36 cellular contexts compared by ENCODE assay signal in genomic region chr2:14720319-14720718, GRCh38.
DNase-seq lines count a peak whose midpoint lies in the region; ATAC-seq and TF ChIP-seq lines count a peak whose summit lies in the region.
"Had no signal": no experiment of that assay in that cellular context is flagged by ENCODE, and none has a peak within 500 bp of the region (broad histone marks: within the 10 kb centered on the region; RNA-seq: fewer than 3 reads in every experiment).

No MANE protein-coding gene starts in this region.

- intact Hi-C loops in left lung (cut with DNase I): no loop called here

- peak; percentile 37 for DNase-seq in A172 (ENCODE audit: low spot score)
- DNase-seq in HT1080 (ENCODE audit: low read depth): peak; percentile 78
- no peak for DNase-seq in RWPE2 (ENCODE audit: low spot score)
- DNase-seq in left lung: no peak
- DNase-seq: 8988T; activated CD4-positive, alpha-beta T cell treated with anti-CD3 and anti-CD28 coated beads for 1 hour; activated CD8-positive, alpha-beta memory T cell treated with anti-CD3 and anti-CD28 coated beads, Interleukin-2, amount 50 U/mL, for 48 hours; activated CD8-positive, alpha-beta T cell treated with anti-CD3 and anti-CD28 coated beads for 36 hours; activated naive CD4-positive, alpha-beta T cell treated with anti-CD3 and anti-CD28 coated beads, Interleukin-2, amount 10 ng/mL, durations not matched to agents 7 days and 5 days; brain microvascular endothelial cell; Calu3; DMS79 treated with DMSO at 0.1 percent for 48 hours; head of caudate nucleus; Kasumi-1; naive thymus-derived CD4-positive, alpha-beta T cell; NCI-H1048; NCI-H1694; NCI-H446 treated with DMSO at 0.1 percent for 48 hours; sigmoid colon; stimulated activated CD4-positive, alpha-beta T cell treated with anti-CD3 and anti-CD28 coated beads, Interleukin-4, amount 100 ng/mL, for 1 hour; stomach; T-helper 17 cell; thyroid gland; uterus had no signal

- TF ChIP-seq CTCF in RWPE2 (IDR thresholded peaks at IDR 0.05; ENCODE audit: poor library complexity, severe bottlenecking) (no peak), left lung (IDR thresholded peaks at IDR 0.05) (no peak)

- H3K27ac ChIP-seq in RWPE2 (ENCODE audit: poor library complexity, severe bottlenecking) (no peak overlapping the region), left lung (no peak overlapping the region)
- H3K27ac ChIP-seq: adrenal gland, brain microvascular endothelial cell, C4-2B, HL-60, neutrophil, sigmoid colon, stomach, thyroid gland, uterus had no signal

- no peak overlapping the region for H3K4me3 ChIP-seq in RWPE2 (ENCODE audit: severe bottlenecking)
- no peak overlapping the region for H3K4me3 ChIP-seq in left lung
- H3K4me3 ChIP-seq: adrenal gland, GM23338, sigmoid colon, stomach, thyroid gland, uterus had no signal

- H3K27me3 ChIP-seq in RWPE2 (ENCODE audit: insufficient read depth, poor library complexity, severe bottlenecking): no peaks in the 10 kb centered on the region
- H3K27me3 ChIP-seq in left lung: no peaks in the 10 kb centered on the region
- H3K27me3 ChIP-seq: adrenal gland, brain microvascular endothelial cell, neutrophil, sigmoid colon, stomach, thyroid gland, uterus had no signal

- H3K36me3 ChIP-seq in RWPE2 (ENCODE audit: low read depth) (no peaks in the 10 kb centered on the region), left lung (no peaks in the 10 kb centered on the region)
- H3K36me3 ChIP-seq: adrenal gland, brain microvascular endothelial cell, neutrophil, sigmoid colon, stomach, thyroid gland, uterus had no signal

- ATAC-seq in RWPE2 (ENCODE audit: low read depth) (peak; percentile 64; the same call in 2 of the 3 replicates), esophagus mucosa (peak; percentile 10), HG03565 (IDR thresholded peaks at IDR 0.05; ENCODE audit: unreplicated experiment) (no peak), GM21526 (IDR thresholded peaks at IDR 0.05; ENCODE audit: low FRiP score, unreplicated experiment) (no peak), left lung (no peak), GM18502 (IDR thresholded peaks at IDR 0.05; ENCODE audit: poor library complexity, unreplicated experiment) (no peak)
- ATAC-seq: activated CD8-positive, alpha-beta T cell treated with anti-CD3 and anti-CD28 coated beads for 36 hours; GM23338; HepG2; naive thymus-derived CD4-positive, alpha-beta T cell; Right ventricle myocardium inferior; SK-N-SH treated with all-trans-retinoic acid at 6 μM for 48 hours; T-helper 17 cell had no signal

- H3K9me3 ChIP-seq in RWPE2 (ENCODE audit: severe bottlenecking): no peaks in the 10 kb centered on the region
- H3K9me3 ChIP-seq in left lung: no peaks in the 10 kb centered on the region
- H3K9me3 ChIP-seq: adrenal gland, neutrophil, sigmoid colon, stomach, thyroid gland, uterus had no signal

- H3K4me1 ChIP-seq in RWPE2 (ENCODE audit: insufficient read depth, poor library complexity, severe bottlenecking) (no peaks in the 10 kb centered on the region), left lung (no peaks in the 10 kb centered on the region)
- H3K4me1 ChIP-seq: adrenal gland, sigmoid colon, stomach, thyroid gland, uterus had no signal

Comparison
In these comparisons a context has a peak if more than half of its experiments do, and no peak if none do; other contexts are left out.
1. DNase-seq: peak in A172 (single experiment) and HT1080 (single experiment); none in RWPE2 (single experiment) and left lung (0 of 2).
2. ATAC-seq: peak in RWPE2 (single experiment) and esophagus mucosa (single experiment); none in HG03565 (single experiment), GM21526 (single experiment), left lung (single experiment) and GM18502 (single experiment).